ENCODE assay signal across 1 cellular context in genomic region chr2:224532441-224532840, GRCh38.
TF ChIP-seq lines count a peak whose summit lies in the region.

No MANE protein-coding gene starts in this region.

TF ChIP-seq in GM23338, 12 proteins besides CTCF, POLR2A, EP300 and RAD21 (continued from another document):
- no peak for TF ChIP-seq JUNB (IDR thresholded peaks at IDR 0.05; ENCODE audit: unreplicated experiment)
- TF ChIP-seq CREB1 (CRISPR knock-in tag; IDR thresholded peaks at IDR 0.05; ENCODE audit: low read depth), result no peak
- TF ChIP-seq STAT1 (IDR thresholded peaks at IDR 0.05; ENCODE audit: unreplicated experiment), result no peak
- no peak for TF ChIP-seq ZNF331 (CRISPR knock-in tag; IDR thresholded peaks at IDR 0.05; ENCODE audit: low read depth)
- TF ChIP-seq, protein P1, sequence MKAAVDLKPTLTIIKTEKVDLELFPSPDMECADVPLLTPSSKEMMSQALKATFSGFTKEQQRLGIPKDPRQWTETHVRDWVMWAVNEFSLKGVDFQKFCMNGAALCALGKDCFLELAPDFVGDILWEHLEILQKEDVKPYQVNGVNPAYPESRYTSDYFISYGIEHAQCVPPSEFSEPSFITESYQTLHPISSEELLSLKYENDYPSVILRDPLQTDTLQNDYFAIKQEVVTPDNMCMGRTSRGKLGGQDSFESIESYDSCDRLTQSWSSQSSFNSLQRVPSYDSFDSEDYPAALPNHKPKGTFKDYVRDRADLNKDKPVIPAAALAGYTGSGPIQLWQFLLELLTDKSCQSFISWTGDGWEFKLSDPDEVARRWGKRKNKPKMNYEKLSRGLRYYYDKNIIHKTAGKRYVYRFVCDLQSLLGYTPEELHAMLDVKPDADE (IDR thresholded peaks at IDR 0.05), result no peak
- TF ChIP-seq EZH2 (IDR thresholded peaks at IDR 0.05; ENCODE audit: low read depth, unreplicated experiment), result no peak
